ENCODE assay signal across 11 cellular contexts in the genomic region with DNA sequence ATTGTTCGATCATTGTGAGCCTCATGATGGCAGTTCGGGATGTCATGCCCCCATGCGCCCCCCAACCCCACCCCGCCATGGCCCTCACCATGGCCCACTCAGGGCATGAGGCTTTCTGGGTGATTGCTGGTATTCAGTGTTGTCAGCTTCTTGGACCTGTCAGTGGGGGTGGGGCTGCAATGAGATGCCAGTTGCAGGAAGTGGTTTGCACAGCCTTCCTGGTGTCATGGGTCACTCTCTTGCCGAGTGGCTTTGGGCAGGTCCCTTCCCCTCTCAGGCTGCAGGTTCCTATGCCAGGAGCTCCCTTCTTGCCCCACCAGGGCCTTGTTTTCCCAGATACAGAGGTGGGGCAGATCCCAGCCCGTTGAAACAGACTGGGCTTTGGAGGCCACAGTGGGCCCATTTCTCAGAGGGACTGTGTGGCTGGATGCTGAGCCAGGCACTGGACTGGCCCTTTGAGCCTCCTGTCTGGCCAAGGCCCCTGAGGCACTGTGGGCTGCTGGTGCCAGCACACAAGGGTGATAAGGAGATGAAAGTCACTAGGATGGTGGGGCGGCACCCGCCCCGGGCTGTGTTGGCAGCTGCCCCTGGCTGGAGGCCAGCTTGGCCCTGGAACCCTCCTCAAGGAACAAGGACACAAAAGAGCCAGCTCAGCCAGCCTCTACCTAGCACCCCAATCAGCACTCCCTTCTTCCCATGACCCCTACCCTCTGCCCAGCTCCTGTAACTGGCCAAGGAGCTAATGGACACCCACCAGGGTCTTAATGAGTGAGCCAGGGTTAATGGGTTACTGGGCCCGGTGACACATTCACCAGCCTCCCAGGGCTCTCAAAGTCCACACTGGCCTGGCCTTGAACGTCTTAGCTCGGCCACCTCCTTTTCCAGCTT. TPM values are rescaled to one million over a fixed set of nuclear protein-coding genes. Genes with fewer than 3 reads are reported as not detected.
DNase-seq lines count a peak whose midpoint lies in the region; ATAC-seq, FAIRE-seq and TF ChIP-seq lines count a peak whose summit lies in the region.
"Had no signal": no experiment of that assay in that cellular context is flagged by ENCODE, and none has a peak within 500 bp of the region (broad histone marks: within the 10 kb centered on the region; RNA-seq: fewer than 3 reads in every experiment).

No MANE protein-coding gene starts in this region.

- H2AK5ac ChIP-seq in neuronal stem cell (ENCODE audit: low read depth, low read length): peak overlapping the region; percentile 91

- peak overlapping the region; percentile 25 to 79 (median 78) for H3K27ac ChIP-seq in body of pancreas
- H3K27ac ChIP-seq in neuronal stem cell (replicated peaks; ENCODE audit: low read length): no peak overlapping the region
- H3K27ac ChIP-seq: dorsolateral prefrontal cortex had no signal

- H3K4me3 ChIP-seq in Loucy (ENCODE audit: low read length, poor library complexity, severe bottlenecking) (peak overlapping the region; percentile 54), body of pancreas (no peak overlapping the region), neuronal stem cell (ENCODE audit: low read length in 2 of 2) (no peak overlapping the region)
- H3K4me3 ChIP-seq: dorsolateral prefrontal cortex had no signal

- no peaks in the 10 kb centered on the region for H3K79me1 ChIP-seq in neuronal stem cell (ENCODE audit: low read depth, low read length)

- no peaks in the 10 kb centered on the region for H3K9me2 ChIP-seq in Loucy (replicated peaks; ENCODE audit: low read depth, low read length)

- peak overlapping the region; percentile 82 for H2BK12ac ChIP-seq in neuronal stem cell (ENCODE audit: low read length)

- H2AFZ ChIP-seq in Loucy (ENCODE audit: low read length) (no peak overlapping the region), neuronal stem cell (ENCODE audit: low read length) (no peak overlapping the region)

- H3K27me3 ChIP-seq in Loucy (ENCODE audit: insufficient read depth, low read length, poor library complexity, severe bottlenecking) (no peaks in the 10 kb centered on the region), body of pancreas (no peaks in the 10 kb centered on the region), neuronal stem cell (ENCODE audit: control insufficient read depth in 3 of 3, insufficient read depth in 3 of 3, low read depth in 1 of 3, low read length in 3 of 3) (no peaks in the 10 kb centered on the region)
- H3K27me3 ChIP-seq: dorsolateral prefrontal cortex had no signal

- no peak overlapping the region for H3K18ac ChIP-seq in neuronal stem cell (ENCODE audit: low read length)

- peak; percentile 26 for DNase-seq in DMS79 treated with DMSO at 0.1 percent for 48 hours (lab: John Stamatoyannopoulos, UW)
- DNase-seq in body of pancreas: peak; percentile 92 to 95 (median 94)
- DNase-seq in neuronal stem cell (ENCODE audit: low spot score): no peak
- no peak for DNase-seq in NCI-H1092 treated with DMSO at 0.1 percent for 48 hours (lab: John Stamatoyannopoulos, UW)
- no peak for DNase-seq in NCI-H1417 treated with DMSO at 0.1 percent for 48 hours (lab: John Stamatoyannopoulos, UW)
- no peak for DNase-seq in frontal cortex (ENCODE audit: low spot score in 2 of 2)
- DNase-seq: activated effector memory CD4-positive, alpha-beta T cell treated with Interleukin-2 at 50 U/mL for 16 hours; NCI-H1694 had no signal

- H2BK120ac ChIP-seq in neuronal stem cell (ENCODE audit: low read depth, low read length): no peak overlapping the region

- H3K4me2 ChIP-seq in Loucy (ENCODE audit: low read depth, low read length, poor library complexity, severe bottlenecking) (peak overlapping the region; percentile 74), neuronal stem cell (ENCODE audit: insufficient read depth, low read length, poor library complexity, severe bottlenecking) (no peak overlapping the region)

- no peaks in the 10 kb centered on the region for H3K79me2 ChIP-seq in Loucy (ENCODE audit: insufficient read depth, low read length)

- H4K20me1 ChIP-seq in Loucy (ENCODE audit: insufficient read depth, low read length, poor library complexity, severe bottlenecking): no peaks in the 10 kb centered on the region

- ATAC-seq in body of pancreas (peak; percentile 84), GM19452 (IDR thresholded peaks at IDR 0.05; ENCODE audit: unreplicated experiment) (no peak)

- H3K9ac ChIP-seq in Loucy (ENCODE audit: low read depth, low read length, poor library complexity, severe bottlenecking) (peak overlapping the region; percentile 65), neuronal stem cell (ENCODE audit: low read depth, low read length, poor library complexity) (no peak overlapping the region)

- TF ChIP-seq POLR2A in body of pancreas (IDR thresholded peaks at IDR 0.05): peak in 2 of 3 donors; percentile 18 to 26

- H2BK15ac ChIP-seq in neuronal stem cell (ENCODE audit: low read length): no peak overlapping the region

- no peak overlapping the region for H3K14ac ChIP-seq in neuronal stem cell (ENCODE audit: low read length)

- H3F3A ChIP-seq in Loucy (ENCODE audit: low read depth): peaks cover 4% of the 10 kb centered on the region; the same call in 1 of the 2 replicates

- no peaks in the 10 kb centered on the region for H3K9me3 ChIP-seq in Loucy (ENCODE audit: insufficient read depth, low read depth, low read length)
- no peaks in the 10 kb centered on the region for H3K9me3 ChIP-seq in body of pancreas
- no peaks in the 10 kb centered on the region for H3K9me3 ChIP-seq in neuronal stem cell (replicated peaks in 1 of 2; ENCODE audit: control insufficient read depth in 2 of 2, insufficient read depth in 1 of 2, low read depth in 1 of 2, low read length in 2 of 2)

- no peak overlapping the region for H3K23ac ChIP-seq in neuronal stem cell (ENCODE audit: low read depth, low read length, poor library complexity)

- H3K4me1 ChIP-seq in Loucy (ENCODE audit: insufficient read depth, low read length, poor library complexity, severe bottlenecking): peaks cover 54% of the 10 kb centered on the region
- peaks cover 47% of the 10 kb centered on the region for H3K4me1 ChIP-seq in body of pancreas
- H3K4me1 ChIP-seq in neuronal stem cell (ENCODE audit: control insufficient read depth in 2 of 2, insufficient read depth in 1 of 2, low read depth in 1 of 2, low read length in 2 of 2): peaks cover 2 to 8% of the 10 kb centered on the region in 2 donors

- no peaks in the 10 kb centered on the region for H3K36me3 ChIP-seq in Loucy (ENCODE audit: insufficient read depth, low read length)
- no peaks in the 10 kb centered on the region for H3K36me3 ChIP-seq in body of pancreas (replicated peaks in 1 of 2; ENCODE audit: insufficient read depth in 1 of 2, low read depth in 2 of 2)
- no peaks in the 10 kb centered on the region for H3K36me3 ChIP-seq in neuronal stem cell (replicated peaks in 1 of 2; ENCODE audit: control insufficient read depth in 2 of 2, insufficient read depth in 2 of 2, low read length in 2 of 2)

- TF ChIP-seq CTCF in Loucy (conservative IDR thresholded peaks at IDR 0.05; ENCODE audit: low read length) (no peak), body of pancreas (IDR thresholded peaks at IDR 0.05) (no peak)

- no peak overlapping the region for H2BK5ac ChIP-seq in neuronal stem cell (ENCODE audit: low read length)

- H3K4ac ChIP-seq in neuronal stem cell (ENCODE audit: low read length): no peak overlapping the region

- H4K91ac ChIP-seq in neuronal stem cell (ENCODE audit: low read depth, low read length, poor library complexity): no peak overlapping the region

- 26 to 67% methylated on average over 1 to 10 of the region's 12 CpGs for WGBS in body of pancreas, 2 donors
- WGBS in neuronal stem cell (ENCODE audit: extremely low coverage in 2 of 2, insufficient read length in 2 of 2, insufficient replicate concordance in 1 of 2), 2 donors: no CpG with 5 or more reads among the region's 12 CpGs

- intact Hi-C loops in body of pancreas (cut with DNase I): no loop called here

- no peak overlapping the region for H4K8ac ChIP-seq in neuronal stem cell (ENCODE audit: low read depth, low read length)

- no peak for FAIRE-seq in frontal cortex (lab: Jason Lieb, UNC)

RNA-seq across cellular contexts. Expression of gene GGT1, which starts 1.5 kb away (rescaled TPM):
- 10 to 100 TPM; 45.4 to 58.7 TPM for total RNA-seq in body of pancreas
- 1.9 TPM for polyA plus RNA-seq in neuronal stem cell (2013, experiment 1 of 2)
- polyA plus RNA-seq in neuronal stem cell (2013, experiment 2 of 2): 1.9 TPM
- 2.0 TPM for total RNA-seq in frontal cortex

RNA-seq across cellular contexts. Expression of gene LRRC75B, which starts 8.6 kb away (rescaled TPM):
- total RNA-seq in body of pancreas: 10 to 100 TPM; 20.8 to 33.9 TPM
- polyA plus RNA-seq in neuronal stem cell (2013, experiment 1 of 2): 14.3 TPM
- 13.3 TPM for polyA plus RNA-seq in neuronal stem cell (2013, experiment 2 of 2)
- 8.2 TPM for total RNA-seq in frontal cortex

RNA-seq across cellular contexts. Expression of gene SNRPD3, which starts 45.7 kb away (rescaled TPM):
- total RNA-seq in body of pancreas (10 to 100 TPM; 30.4 to 65.6 TPM), frontal cortex (140 TPM)
- polyA plus RNA-seq in neuronal stem cell (2013, experiment 1 of 2): 103 TPM
- polyA plus RNA-seq in neuronal stem cell (2013, experiment 2 of 2): 104 TPM

RNA-seq across cellular contexts. Expression of gene GUCD1, which starts 46.5 kb away (rescaled TPM):
- total RNA-seq in body of pancreas (10 to 100 TPM; 44.4 to 58.7 TPM), frontal cortex (35.1 TPM)
- 35.1 TPM for polyA plus RNA-seq in neuronal stem cell (2013, experiment 1 of 2)
- polyA plus RNA-seq in neuronal stem cell (2013, experiment 2 of 2): 35.4 TPM

Comparison
In these comparisons a context has a peak if more than half of its experiments do, and no peak if none do; other contexts are left out.
1. DNase-seq: peak in DMS79 treated with DMSO at 0.1 percent for 48 hours (single experiment) and body of pancreas (4 of 4); none in neuronal stem cell (single experiment), NCI-H1092 treated with DMSO at 0.1 percent for 48 hours (single experiment), NCI-H1417 treated with DMSO at 0.1 percent for 48 hours (single experiment) and frontal cortex (0 of 2).
2. RNA of gene GGT1, which starts 1.5 kb away (total RNA-seq): 45.4 to 58.7 TPM in body of pancreas; 2.0 TPM in frontal cortex (single experiment); every median in the first group is over 10 times any median in the second.